Comparison of ENCODE assay signal across 15 cellular contexts in genomic region chr20:20691477-20691863, GRCh38. TPM values are rescaled to one million over a fixed set of nuclear protein-coding genes. Genes with fewer than 3 reads are reported as not detected.
DNase-seq lines count a peak whose midpoint lies in the region; ATAC-seq and TF ChIP-seq lines count a peak whose summit lies in the region.
"Had no signal": no experiment of that assay in that cellular context is flagged by ENCODE, and none has a peak within 500 bp of the region (broad histone marks: within the 10 kb centered on the region; RNA-seq: fewer than 3 reads in every experiment).

No MANE protein-coding gene starts in this region.

- H3K9me3 Mint-ChIP-seq in Caco-2 (ENCODE audit: unreplicated experiment), result no peaks in the 10 kb centered on the region
- H3K9me3 Mint-ChIP-seq: activated T-cell treated with anti-CD3 and anti-CD28 coated beads, Interleukin-2, amount 50 U/mL, for 4 hours; CD4-positive, alpha-beta memory T cell had no signal

- peaks cover 4 to 52% (median 31%) of the 10 kb centered on the region in 4 donors for H3K4me1 ChIP-seq in esophagus muscularis mucosa
- H3K4me1 ChIP-seq in stomach, result peaks cover 16 to 75% (median 44%) of the 10 kb centered on the region in 4 donors
- H3K4me1 ChIP-seq in Caco-2, result no peaks in the 10 kb centered on the region

- H3K36me3 ChIP-seq in esophagus muscularis mucosa (no peaks in the 10 kb centered on the region), stomach (no peaks in the 10 kb centered on the region), Caco-2 (ENCODE audit: control insufficient read depth, insufficient read depth, low read length) (no peaks in the 10 kb centered on the region)

- H3K27me3 Mint-ChIP-seq in Caco-2 (ENCODE audit: insufficient read depth, unreplicated experiment), result no peaks in the 10 kb centered on the region
- H3K27me3 Mint-ChIP-seq: CD4-positive, alpha-beta memory T cell had no signal

- TF ChIP-seq POLR2A in esophagus muscularis mucosa (IDR thresholded peaks at IDR 0.05; ENCODE audit: low read depth) (no peak), stomach (IDR thresholded peaks at IDR 0.05) (no peak)

- intact Hi-C loops in esophagus muscularis mucosa (cut with DNase I), result no loop called here
- intact Hi-C loops in stomach (cut with DNase I; ENCODE audit: low total_unique reads), result no loop called here
- intact Hi-C loops in Caco-2 (cut with micrococcal nuclease; ENCODE audit: unreplicated experiment), result no loop called here

- no peaks in the 10 kb centered on the region for H3K9me3 ChIP-seq in esophagus muscularis mucosa
- no peaks in the 10 kb centered on the region for H3K9me3 ChIP-seq in stomach
- H3K9me3 ChIP-seq in Caco-2, result no peaks in the 10 kb centered on the region

- H3K4me3 ChIP-seq in esophagus muscularis mucosa (no peak overlapping the region), stomach (no peak overlapping the region), Caco-2 (ENCODE audit: low read depth, low read length) (no peak overlapping the region)

- no peaks in the 10 kb centered on the region for H3K27me3 ChIP-seq in esophagus muscularis mucosa
- no peaks in the 10 kb centered on the region for H3K27me3 ChIP-seq in stomach
- no peaks in the 10 kb centered on the region for H3K27me3 ChIP-seq in Caco-2 (replicated peaks; ENCODE audit: control insufficient read depth, insufficient read depth, low read length)

- CTCF ChIA-PET in Caco-2 (lab: Charles Lee), result no interaction called here

- peak; percentile 22 for ATAC-seq in GM19023 (IDR thresholded peaks at IDR 0.05; ENCODE audit: unreplicated experiment)
- ATAC-seq in GM21737 (IDR thresholded peaks at IDR 0.05; ENCODE audit: unreplicated experiment), result peak; percentile 49
- ATAC-seq in HG03139 (IDR thresholded peaks at IDR 0.05; ENCODE audit: unreplicated experiment), result peak; percentile 31
- ATAC-seq: activated T-cell treated with anti-CD3 and anti-CD28 coated beads, Interleukin-2, amount 50 U/mL, for 4 hours had no signal

- DNase-seq in esophagus muscularis mucosa (ENCODE audit: extremely low spot score) (peak; percentile 29), SHP77 (lab: John Stamatoyannopoulos, UW) (no peak), stomach (no peak), Caco-2 (no peak)
- DNase-seq: activated CD4-positive, CD25-positive, alpha-beta regulatory T cell; activated T-cell treated with anti-CD3 and anti-CD28 coated beads, Interleukin-2, amount 50 U/mL, for 4 hours; amygdala; CD4-positive, alpha-beta memory T cell; islet precursor cell; NCI-H1105 treated with DMSO at 0.1 percent for 48 hours; NCI-H748 treated with DMSO at 0.1 percent for 48 hours; stimulated activated CD4-positive, alpha-beta T cell treated with anti-CD3 and anti-CD28 coated beads, Interleukin-4, amount 100 ng/mL, for 4 hours had no signal

- H3K4me3 Mint-ChIP-seq in Caco-2 (ENCODE audit: unreplicated experiment), result no peak overlapping the region
- H3K4me3 Mint-ChIP-seq: activated T-cell treated with anti-CD3 and anti-CD28 coated beads, Interleukin-2, amount 50 U/mL, for 4 hours; CD4-positive, alpha-beta memory T cell had no signal

- TF ChIP-seq EP300 in esophagus muscularis mucosa (IDR thresholded peaks at IDR 0.05), result no peak
- no peak for TF ChIP-seq EP300 in stomach (IDR thresholded peaks at IDR 0.05)

- POLR2A ChIA-PET in Caco-2 (lab: Charles Lee), result no interaction called here

- no TSS peak for BruUV-seq in Caco-2 (replicated peaks; lab: Mats Ljungman, UMichigan)

- no peaks in the 10 kb centered on the region for H3K36me3 Mint-ChIP-seq in Caco-2 (ENCODE audit: insufficient read depth, unreplicated experiment)

- H3K27ac Mint-ChIP-seq in Caco-2 (ENCODE audit: unreplicated experiment), result no peak overlapping the region

- TF ChIP-seq CTCF in esophagus muscularis mucosa (IDR thresholded peaks at IDR 0.05) (no peak), stomach (IDR thresholded peaks at IDR 0.05) (no peak), Caco-2 (IDR thresholded peaks at IDR 0.05; ENCODE audit: insufficient read depth in 1 of 2, low read depth in 1 of 2, low read length in 1 of 2, severe bottlenecking in 1 of 2, unreplicated experiment in 1 of 2) (no peak)

- H3K27ac ChIP-seq in esophagus muscularis mucosa (replicated peaks in 1 of 4), result no peak overlapping the region
- no peak overlapping the region for H3K27ac ChIP-seq in stomach

- WGBS in esophagus muscularis mucosa, result 93% methylated on average over 2 of the region's 2 CpGs
- WGBS in stomach, 5 donors, result 94 to 100% (median 96%) methylated on average over 2 of the region's 2 CpGs

- H3K4me1 Mint-ChIP-seq in Caco-2 (ENCODE audit: low read depth, unreplicated experiment), result no peaks in the 10 kb centered on the region

RNA-seq across cellular contexts. Expression of gene RALGAPA2, which starts 21.0 kb away (rescaled TPM):
- total RNA-seq in esophagus muscularis mucosa (10 to 100 TPM; 20.1 to 27.7 (median 23.0) TPM), stomach (100 to 1,000 TPM in 2 of 5 donors, 10 to 100 TPM in 3; 37.1 to 159 (median 71.2) TPM), Caco-2 (2022) (17.3 and 19.1 TPM in 2 replicates)
- 10 to 100 TPM in 1 of 3 donors, 1 to 10 TPM in 2; 4.3 to 12.1 (median 8.6) TPM for polyA plus RNA-seq in stomach
